ENCODE assay signal across 13 cellular contexts in the genomic region with DNA sequence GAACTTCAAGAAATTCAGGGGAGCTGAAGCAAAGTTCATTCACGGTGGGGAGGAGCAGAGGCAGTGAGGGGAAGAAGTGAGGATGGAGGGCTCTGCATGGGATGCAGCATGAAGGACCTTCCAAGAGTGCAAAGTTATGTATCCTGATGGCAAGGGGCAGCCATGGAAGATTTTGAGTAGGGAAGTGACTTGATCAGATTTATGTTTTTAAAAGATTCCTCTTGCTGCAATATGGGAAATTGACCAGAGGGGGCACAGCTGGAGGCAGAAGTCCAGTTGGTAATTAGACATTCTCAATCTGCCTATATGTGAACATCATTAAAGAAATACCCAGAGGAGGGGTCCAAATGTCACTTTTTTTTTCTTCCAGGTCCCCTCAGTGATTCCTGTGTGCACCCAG. TPM values are rescaled to one million over a fixed set of nuclear protein-coding genes. Genes with fewer than 3 reads are reported as not detected.
DNase-seq lines count a peak whose midpoint lies in the region; ATAC-seq, FAIRE-seq and TF ChIP-seq lines count a peak whose summit lies in the region.
"Had no signal": no experiment of that assay in that cellular context is flagged by ENCODE, and none has a peak within 500 bp of the region (broad histone marks: within the 10 kb centered on the region; RNA-seq: fewer than 3 reads in every experiment).

No MANE protein-coding gene starts in this region.

- FAIRE-seq in keratinocyte (lab: Jason Lieb, UNC) = no peak
- FAIRE-seq: pancreas had no signal

- H3K36me3 Mint-ChIP-seq in activated naive CD4-positive, alpha-beta T cell treated with anti-CD3 and anti-CD28 coated beads, Interleukin-2, amount 50 U/mL, for 72 hours = no peaks in the 10 kb centered on the region
- H3K36me3 Mint-ChIP-seq: IgD-negative memory B cell had no signal

- H2AFZ ChIP-seq in HCT116 (ENCODE audit: low read depth, low read length, poor library complexity, severe bottlenecking) (no peak overlapping the region), keratinocyte (ENCODE audit: control insufficient read depth, low read length) (no peak overlapping the region)

- no peaks in the 10 kb centered on the region for H3K9me1 ChIP-seq in keratinocyte (ENCODE audit: control insufficient read depth, extremely low read depth, insufficient read depth, low read length)

- POLR2A ChIA-PET in HCT116 (lab: Charles Lee) = no interaction called here

- no peaks in the 10 kb centered on the region for H3K9me3 Mint-ChIP-seq in activated naive CD4-positive, alpha-beta T cell treated with anti-CD3 and anti-CD28 coated beads, Interleukin-2, amount 50 U/mL, for 72 hours
- H3K9me3 Mint-ChIP-seq: dendritic cell treated with granulocyte-macrophage colony-stimulating factor and Interleukin-4, amounts not matched to agents 40 ng/mL and 50 ng/mL, for 4 days; IgD-negative memory B cell; T-helper 2 cell treated with Interferon-gamma antibody and Interleukin-4, amounts not matched to agents 5 μg/mL and 100 μg/mL, for 36 hours had no signal

- TF ChIP-seq CTCF in HCT116 (IDR thresholded peaks at IDR 0.05 in 2 of 3, conservative IDR thresholded peaks at IDR 0.05 in 1 of 3; ENCODE audit: borderline replicate concordance in 1 of 3, insufficient read depth in 1 of 3, low read depth in 2 of 3, low read length in 2 of 3) = peak; percentile 14 to 61 (median 48); a peak in 5 of 6 replicates
- TF ChIP-seq CTCF in WERI-Rb-1 (IDR thresholded peaks at IDR 0.05; ENCODE audit: low read depth, low read length) = 0 out of 2 replicates have a peak, but pooled peaks have one; percentile 16
- peak in 2 of 3 experiments; percentile 36 to 44 for TF ChIP-seq CTCF in keratinocyte (optimal IDR thresholded peaks at IDR 0.05 in 1 of 3, IDR thresholded peaks at IDR 0.05 in 1 of 3, conservative IDR thresholded peaks at IDR 0.05 in 1 of 3; ENCODE audit: extremely low read depth in 1 of 3, insufficient read depth in 2 of 3, low read length in 3 of 3)

- peak; percentile 30; the same call in 1 of the 2 replicates for TF ChIP-seq RAD21 in HCT116 (IDR thresholded peaks at IDR 0.05; ENCODE audit: low read depth)

- H3K9ac ChIP-seq in HCT116 (ENCODE audit: low read length) = no peak overlapping the region
- no peak overlapping the region for H3K9ac ChIP-seq in keratinocyte (ENCODE audit: control insufficient read depth, extremely low read depth, insufficient read depth, low read length)

- intact Hi-C loops in HCT116 (cut with micrococcal nuclease) = loop anchor here (5.0 to 10.0 kb wide), 2 partner anchors 192 to 344 kb away; no protein-coding TSS in a partner anchor

- no peaks in the 10 kb centered on the region for H3K9me2 ChIP-seq in HCT116 (ENCODE audit: insufficient read depth)

- H3K4me3 ChIP-seq in HCT116 (replicated peaks in 1 of 2; ENCODE audit: low read depth in 1 of 2, low read length in 2 of 2) (no peak overlapping the region), WERI-Rb-1 (ENCODE audit: low read depth, low read length) (no peak overlapping the region), keratinocyte (ENCODE audit: control insufficient read depth in 2 of 3, extremely low read depth in 1 of 3, insufficient read depth in 2 of 3, low read depth in 1 of 3, low read length in 3 of 3) (no peak overlapping the region)
- H3K4me3 ChIP-seq: pancreas had no signal

- no peaks in the 10 kb centered on the region for H3K79me2 ChIP-seq in HCT116 (ENCODE audit: insufficient read depth, low read length)
- H3K79me2 ChIP-seq in keratinocyte (ENCODE audit: control insufficient read depth, insufficient read depth, low read length) = no peaks in the 10 kb centered on the region

- H3K4me1 ChIP-seq in HCT116 (ENCODE audit: control insufficient read depth in 1 of 2, insufficient read depth in 2 of 2, low read length in 2 of 2) (peaks cover 0 to 4% of the 10 kb centered on the region in 2 experiments; a peak in 1 of 4 replicates), keratinocyte (ENCODE audit: control insufficient read depth, extremely low read depth, insufficient read depth, low read length) (peaks cover 11% of the 10 kb centered on the region)

- dilution Hi-C loops in keratinocyte (cut with MboI; ENCODE audit: extremely low pct_ligation_motif_present, low sequenced_read_pairs) = no loop called here

- BruUV-seq in HCT116 (replicated peaks; lab: Mats Ljungman, UMichigan) = no TSS peak

- TF ChIP-seq POLR2A in HCT116 (IDR thresholded peaks at IDR 0.05; ENCODE audit: borderline replicate concordance, extremely low read depth, insufficient read depth, insufficient read length) = no peak

- H3K9me3 ChIP-seq in HCT116 (ENCODE audit: control insufficient read depth in 1 of 2, insufficient read depth in 1 of 2, low read depth in 1 of 2, low read length in 2 of 2) = no peaks in the 10 kb centered on the region
- no peaks in the 10 kb centered on the region for H3K9me3 ChIP-seq in WERI-Rb-1 (ENCODE audit: severe bottlenecking)
- no peaks in the 10 kb centered on the region for H3K9me3 ChIP-seq in keratinocyte (ENCODE audit: control insufficient read depth, low read depth, low read length)
- H3K9me3 ChIP-seq: pancreas had no signal

- no peaks in the 10 kb centered on the region for H3K36me3 ChIP-seq in HCT116 (ENCODE audit: control insufficient read depth in 1 of 2, insufficient read depth in 2 of 2, low read length in 2 of 2)
- no peaks in the 10 kb centered on the region for H3K36me3 ChIP-seq in WERI-Rb-1
- no peaks in the 10 kb centered on the region for H3K36me3 ChIP-seq in keratinocyte (ENCODE audit: control insufficient read depth in 2 of 2, extremely low read depth in 1 of 2, insufficient read depth in 2 of 2, low read length in 2 of 2)
- H3K36me3 ChIP-seq: pancreas had no signal

- no peaks in the 10 kb centered on the region for H3K27me3 ChIP-seq in HCT116 (ENCODE audit: insufficient read depth, low read length)
- H3K27me3 ChIP-seq in WERI-Rb-1 (ENCODE audit: insufficient read depth, low read depth, severe bottlenecking) = no peaks in the 10 kb centered on the region
- H3K27me3 ChIP-seq in keratinocyte (ENCODE audit: control insufficient read depth, extremely low read depth, insufficient read depth, low read length) = no peaks in the 10 kb centered on the region
- H3K27me3 ChIP-seq: pancreas had no signal

- CTCF ChIA-PET in HCT116 (lab: Charles Lee) = interaction anchor here (1.1 kb wide), 1 partner anchor 155 kb away, joined by 3 read pairs; no protein-coding TSS in a partner anchor

- RAD21 ChIA-PET in HCT116 (lab: Charles Lee; ENCODE audit: low non-redundant PET in 1 of 2, low total read pairs in 2 of 2, uncharacterized antibody in 2 of 2, unreplicated experiment in 2 of 2) = interaction anchor here in 1 of 2 experiments (0.6 kb wide), 1 partner anchor 380 kb away, joined by 5 read pairs; no protein-coding TSS in a partner anchor

- ATAC-seq in HCT116 = peak; percentile 52; the same call in 1 of the 2 replicates
- no peak for ATAC-seq in activated naive CD4-positive, alpha-beta T cell treated with anti-CD3 and anti-CD28 coated beads, Interleukin-2, amount 50 U/mL, for 72 hours
- ATAC-seq in HG02938 (IDR thresholded peaks at IDR 0.05; ENCODE audit: unreplicated experiment) = no peak
- no peak for ATAC-seq in stimulated activated naive CD8-positive, alpha-beta T cell treated with anti-CD3 and anti-CD28 coated beads, Interleukin-15, Interleukin-2, amounts not matched to agents 100 U/mL and 50 U/mL, for 24 hours
- ATAC-seq: pancreas had no signal

- no peaks in the 10 kb centered on the region for H4K20me1 ChIP-seq in HCT116 (ENCODE audit: insufficient read depth)
- no peaks in the 10 kb centered on the region for H4K20me1 ChIP-seq in keratinocyte (ENCODE audit: control insufficient read depth, extremely low read depth, insufficient read depth, low read length)

- peak; percentile 12 to 35 for DNase-seq in AML-193 (lab: John Stamatoyannopoulos, UW)
- DNase-seq in HCT116 (ENCODE audit: low read depth, low spot score) = no peak
- no peak for DNase-seq in WERI-Rb-1
- DNase-seq in keratinocyte (ENCODE audit: low read depth, low spot score) = no peak
- no peak for DNase-seq in NCI-H2081 treated with DMSO at 0.1 percent for 48 hours (lab: John Stamatoyannopoulos, UW)
- no peak for DNase-seq in activated naive CD4-positive, alpha-beta T cell treated with anti-CD3 and anti-CD28 coated beads, Interleukin-2, amount 50 U/mL, for 72 hours (ENCODE audit: low spot score in 2 of 2)
- DNase-seq in stimulated activated naive CD8-positive, alpha-beta T cell treated with anti-CD3 and anti-CD28 coated beads, Interleukin-15, Interleukin-2, amounts not matched to agents 100 U/mL and 50 U/mL, for 24 hours = no peak
- DNase-seq: NCI-H446 treated with DMSO at 0.1 percent for 48 hours, pancreas had no signal

- no peak overlapping the region for H3K27ac Mint-ChIP-seq in activated naive CD4-positive, alpha-beta T cell treated with anti-CD3 and anti-CD28 coated beads, Interleukin-2, amount 50 U/mL, for 72 hours
- H3K27ac Mint-ChIP-seq: dendritic cell treated with granulocyte-macrophage colony-stimulating factor and Interleukin-4, amounts not matched to agents 40 ng/mL and 50 ng/mL, for 4 days; T-helper 2 cell treated with Interferon-gamma antibody and Interleukin-4, amounts not matched to agents 5 μg/mL and 100 μg/mL, for 36 hours had no signal

- no peak overlapping the region for H3K27ac ChIP-seq in HCT116 (ENCODE audit: low read depth, low read length)
- no peak overlapping the region for H3K27ac ChIP-seq in WERI-Rb-1
- no peak overlapping the region for H3K27ac ChIP-seq in keratinocyte (ENCODE audit: control insufficient read depth, insufficient read depth, low read length)
- H3K27ac ChIP-seq: pancreas had no signal

- H3K4me2 ChIP-seq in HCT116 (ENCODE audit: low read length) = no peak overlapping the region
- no peak overlapping the region for H3K4me2 ChIP-seq in keratinocyte (ENCODE audit: control insufficient read depth, extremely low read depth, insufficient read depth, low read depth, low read length)

TF ChIP-seq in HCT116, 20 proteins besides CTCF, POLR2A, EP300 and RAD21 (continues in another document):
- no peak for TF ChIP-seq CEBPB (IDR thresholded peaks at IDR 0.05; ENCODE audit: low read depth)
- TF ChIP-seq FOSL1 (IDR thresholded peaks at IDR 0.05; ENCODE audit: low read depth) = no peak

RNA-seq across cellular contexts. Expression of gene ANXA4, which starts 21.5 kb away (rescaled TPM):
- 64.6 TPM for total RNA-seq in HCT116 (2021; ENCODE audit: unreplicated experiment)
- polyA plus RNA-seq in HCT116 (2012) = 68.6 and 75.8 TPM in 2 replicates
- polyA plus RNA-seq in keratinocyte = 143 to 268 TPM (median 209 TPM) in 3 replicates
- polyA plus RNA-seq in keratinocyte (2011; ENCODE audit: low read depth) = 163 TPM
- 167 and 222 TPM in 2 replicates for polyA plus RNA-seq in keratinocyte (2011; cell fraction: cytosol; rRNA removed)
- polyA plus RNA-seq in keratinocyte (2011; cell fraction: nucleus; rRNA removed) = 183 and 208 TPM in 2 replicates
- polyA plus RNA-seq in keratinocyte (2012; ENCODE audit: low replicate concordance) = 149 and 191 TPM in 2 replicates
- 152 to 289 TPM (median 216 TPM) in 3 replicates for polyA minus RNA-seq in keratinocyte
- 144 TPM for polyA minus RNA-seq in keratinocyte (2011; cell fraction: cytosol; rRNA and poly(A)+ RNA removed)
- 57.3 and 91.8 TPM in 2 replicates for polyA minus RNA-seq in keratinocyte (2011; cell fraction: nucleus; rRNA and poly(A)+ RNA removed)
- 10 to 100 TPM; 22.4 to 32.0 TPM for total RNA-seq in activated naive CD4-positive, alpha-beta T cell treated with anti-CD3 and anti-CD28 coated beads, Interleukin-2, amount 50 U/mL, for 72 hours

Comparison
In these comparisons a context has a peak if more than half of its experiments do, and no peak if none do; other contexts are left out.
1. DNase-seq: peak in AML-193 (2 of 2); none in HCT116 (single experiment), WERI-Rb-1 (single experiment), keratinocyte (single experiment), NCI-H2081 treated with DMSO at 0.1 percent for 48 hours (single experiment), activated naive CD4-positive, alpha-beta T cell treated with anti-CD3 and anti-CD28 coated beads, Interleukin-2, amount 50 U/mL, for 72 hours (0 of 2) and stimulated activated naive CD8-positive, alpha-beta T cell treated with anti-CD3 and anti-CD28 coated beads, Interleukin-15, Interleukin-2, amounts not matched to agents 100 U/mL and 50 U/mL, for 24 hours (single experiment).
2. Peak in every context shown above with its lines, with median percentiles within 50 percentile points of each other: CTCF ChIP-seq.